ENCODE assay signal across 8 cellular contexts in the genomic region with DNA sequence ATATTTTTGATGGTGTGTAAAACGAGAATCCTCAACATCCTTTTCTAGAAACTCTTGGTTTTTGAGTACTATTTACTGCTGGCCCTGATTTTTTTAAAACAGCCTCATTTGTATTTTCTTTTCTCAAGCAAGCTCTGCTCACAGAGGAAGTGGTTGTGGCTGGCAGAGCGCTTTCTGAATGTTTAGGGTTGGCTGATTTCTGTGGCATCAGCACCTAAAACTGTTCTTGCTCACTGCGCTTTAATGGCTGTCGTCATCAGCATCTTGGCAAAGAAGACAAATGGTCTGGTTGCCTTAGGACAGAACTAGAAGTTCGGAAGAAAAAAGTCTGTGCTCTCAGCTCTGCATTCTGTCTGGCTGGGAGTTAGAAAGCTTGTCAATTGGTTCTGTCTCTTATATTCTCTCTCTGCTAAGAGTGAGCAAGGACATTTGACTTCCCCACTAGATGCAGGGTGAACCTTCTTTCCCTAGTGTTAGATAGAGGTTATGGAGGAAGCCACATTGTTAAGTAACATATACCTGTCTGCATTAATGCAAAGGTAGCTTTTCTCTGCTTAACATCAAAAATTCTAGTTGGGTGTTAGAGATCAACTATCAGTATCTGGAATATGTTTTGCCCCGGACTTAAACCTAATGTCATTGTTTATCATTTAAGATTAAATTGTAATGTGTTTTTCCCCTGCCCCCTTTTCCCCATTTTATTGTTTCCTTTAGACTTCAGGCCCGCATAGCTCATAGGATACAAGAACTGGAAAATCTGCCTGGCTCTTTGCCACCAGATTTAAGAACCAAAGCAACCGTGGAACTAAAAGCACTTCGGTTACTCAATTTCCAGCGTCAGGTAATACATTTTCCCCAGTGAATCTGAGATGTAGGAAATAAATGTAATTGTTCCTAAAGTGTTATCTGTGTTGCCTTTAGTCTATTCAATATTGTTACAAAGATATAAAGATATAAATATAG. TPM values are rescaled to one million over a fixed set of nuclear protein-coding genes. Genes with fewer than 3 reads are reported as not detected.
A peak's percentile ranks its signal among the peaks of the same experiment; 100 is the strongest.
DNase-seq lines count a peak whose midpoint lies in the region; ATAC-seq and TF ChIP-seq lines count a peak whose summit lies in the region.

No MANE protein-coding gene starts in this region.

- H3K4me1 Mint-ChIP-seq in HFFc6 (ENCODE audit: low read depth): peaks cover 86% of the 10 kb centered on the region
- peaks cover 54% of the 10 kb centered on the region for H3K4me1 Mint-ChIP-seq in stimulated activated naive CD8-positive, alpha-beta T cell treated with anti-CD3 and anti-CD28 coated beads, Interleukin-15, amount 100 ng/mL, for 72 hours

- 0 out of 2 replicates have a peak, but pooled peaks cover 7% of the 10 kb centered on the region for H4K20me1 ChIP-seq in SU-DHL-6 (ENCODE audit: low read depth, low read length)

- no peaks in the 10 kb centered on the region for H3K27me3 Mint-ChIP-seq in HFFc6 (ENCODE audit: insufficient read depth)
- H3K27me3 Mint-ChIP-seq in stimulated activated naive CD8-positive, alpha-beta T cell treated with anti-CD3 and anti-CD28 coated beads, Interleukin-15, amount 100 ng/mL, for 72 hours: no peaks in the 10 kb centered on the region

- H3K4me3 Mint-ChIP-seq in HFFc6: peak overlapping the region; percentile 60
- H3K4me3 Mint-ChIP-seq in stimulated activated naive CD8-positive, alpha-beta T cell treated with anti-CD3 and anti-CD28 coated beads, Interleukin-15, amount 100 ng/mL, for 72 hours: peak overlapping the region; percentile 35 to 72

- H3K36me3 ChIP-seq in SU-DHL-6 (ENCODE audit: low read length) (no peaks in the 10 kb centered on the region), brain microvascular endothelial cell (replicated peaks) (no peaks in the 10 kb centered on the region)

- no peak overlapping the region for H2AFZ ChIP-seq in SU-DHL-6 (ENCODE audit: low read depth, low read length, severe bottlenecking)

- no peaks in the 10 kb centered on the region for H3K9me2 ChIP-seq in SU-DHL-6 (replicated peaks; ENCODE audit: insufficient read depth, low read length)

- CTCF ChIA-PET in GM10248 (lab: Yijun Ruan, JAX): interaction anchor here (0.8 to 1.5 kb wide), 10 partner anchors 8 to 43 kb away, joined by 3 to 4 read pairs (median 3); no protein-coding TSS in a partner anchor

- peak overlapping the region; percentile 11 for H3K4me2 ChIP-seq in SU-DHL-6 (ENCODE audit: low read depth, low read length, poor library complexity, severe bottlenecking)

- in situ Hi-C loops in astrocyte of the cerebellum (cut with HindIII; ENCODE audit: low sequenced_read_pairs) (no loop called here), brain microvascular endothelial cell (cut with HindIII; ENCODE audit: low pct_ligation_motif_present, low sequenced_read_pairs) (no loop called here)

- no peaks in the 10 kb centered on the region for H3K79me2 ChIP-seq in SU-DHL-6 (ENCODE audit: insufficient read depth, low read length)

- H3K27ac ChIP-seq in SU-DHL-6 (ENCODE audit: low read depth, low read length) (no peak overlapping the region), brain microvascular endothelial cell (no peak overlapping the region)

- H3K27me3 ChIP-seq in SU-DHL-6 (ENCODE audit: low read length) (no peaks in the 10 kb centered on the region), brain microvascular endothelial cell (replicated peaks) (no peaks in the 10 kb centered on the region)

- DNase-seq in GM10248 (ENCODE audit: extremely low spot score) (peak; percentile 45), HFFc6 (peak; percentile 85), astrocyte of the cerebellum (ENCODE audit: low read depth) (peak; percentile 84), myocyte (ENCODE audit: low read depth) (peak; percentile 53), KG1 (lab: John Stamatoyannopoulos, UW) (no peak), brain microvascular endothelial cell (no peak)
- DNase-seq in stimulated activated naive CD8-positive, alpha-beta T cell treated with anti-CD3 and anti-CD28 coated beads, Interleukin-15, amount 100 ng/mL, for 72 hours: peak; percentile 50 to 81

- H3K27ac Mint-ChIP-seq in HFFc6: peak overlapping the region; percentile 77
- H3K27ac Mint-ChIP-seq in stimulated activated naive CD8-positive, alpha-beta T cell treated with anti-CD3 and anti-CD28 coated beads, Interleukin-15, amount 100 ng/mL, for 72 hours: peak overlapping the region; percentile 48 to 74

- no peak overlapping the region for H3K9ac ChIP-seq in SU-DHL-6 (ENCODE audit: low read length)

- peaks cover 10% of the 10 kb centered on the region; the same call in 1 of the 2 replicates for H3F3A ChIP-seq in SU-DHL-6 (ENCODE audit: insufficient read depth)

- no peaks in the 10 kb centered on the region for H3K9me3 Mint-ChIP-seq in HFFc6
- no peaks in the 10 kb centered on the region for H3K9me3 Mint-ChIP-seq in stimulated activated naive CD8-positive, alpha-beta T cell treated with anti-CD3 and anti-CD28 coated beads, Interleukin-15, amount 100 ng/mL, for 72 hours

- H3K4me3 ChIP-seq in SU-DHL-6 (ENCODE audit: insufficient read depth, low read length, poor library complexity, severe bottlenecking) (no peak overlapping the region), astrocyte of the cerebellum (ENCODE audit: low read depth, low read length) (no peak overlapping the region), brain microvascular endothelial cell (ENCODE audit: low read depth, low read length) (no peak overlapping the region)

- peak; percentile 95 for ATAC-seq in stimulated activated naive CD8-positive, alpha-beta T cell treated with anti-CD3 and anti-CD28 coated beads, Interleukin-15, amount 100 ng/mL, for 72 hours

- TF ChIP-seq CTCF in GM10248 (IDR thresholded peaks at IDR 0.05; ENCODE audit: control extremely low read depth, extremely low read depth, low read depth, missing control alignments) (no peak), HFFc6 (IDR thresholded peaks at IDR 0.05) (no peak), SU-DHL-6 (IDR thresholded peaks at IDR 0.05; ENCODE audit: insufficient read depth, low read length, poor library complexity, severe bottlenecking) (no peak), astrocyte of the cerebellum (IDR thresholded peaks at IDR 0.05; ENCODE audit: low read depth, low read length, missing control alignments) (no peak), brain microvascular endothelial cell (IDR thresholded peaks at IDR 0.05; ENCODE audit: low read depth, low read length, missing control alignments) (no peak)

- H3K36me3 Mint-ChIP-seq in HFFc6 (ENCODE audit: low read depth): peaks cover 13% of the 10 kb centered on the region

- POLR2A ChIA-PET in GM10248 (lab: Yijun Ruan, JAX): interaction anchor here (0.6 kb wide), 1 partner anchor 1298 kb away, joined by 4 read pairs; no protein-coding TSS in a partner anchor

- no peaks in the 10 kb centered on the region for H3K9me3 ChIP-seq in SU-DHL-6 (ENCODE audit: insufficient read depth, low read length)

RNA-seq across cellular contexts. Expression of a gene that starts 39.0 kb away (rescaled TPM):
- 100 to 1,000 TPM in 3 of 6 experiments, 10 to 100 TPM in 3; 73.2 to 113 (median 96.6) TPM for total RNA-seq in HFFc6 (2021; fragmentation: NEBNext Ultra II Directional; extraction: Animal tissue kit (Norgen Biotek cat#: 25700))
- 61.6 and 92.2 TPM in 2 replicates for total RNA-seq in myocyte
- polyA plus RNA-seq in myocyte (2012): 35.3 TPM

Comparison
In these comparisons a context has a peak if more than half of its experiments do, and no peak if none do; other contexts are left out.
1. DNase-seq: peak in GM10248 (single experiment), HFFc6 (single experiment), astrocyte of the cerebellum (single experiment), myocyte (single experiment) and stimulated activated naive CD8-positive, alpha-beta T cell treated with anti-CD3 and anti-CD28 coated beads, Interleukin-15, amount 100 ng/mL, for 72 hours (2 of 2); none in KG1 (single experiment) and brain microvascular endothelial cell (single experiment).